ENCODE assay signal across 9 cellular contexts in the genomic region with DNA sequence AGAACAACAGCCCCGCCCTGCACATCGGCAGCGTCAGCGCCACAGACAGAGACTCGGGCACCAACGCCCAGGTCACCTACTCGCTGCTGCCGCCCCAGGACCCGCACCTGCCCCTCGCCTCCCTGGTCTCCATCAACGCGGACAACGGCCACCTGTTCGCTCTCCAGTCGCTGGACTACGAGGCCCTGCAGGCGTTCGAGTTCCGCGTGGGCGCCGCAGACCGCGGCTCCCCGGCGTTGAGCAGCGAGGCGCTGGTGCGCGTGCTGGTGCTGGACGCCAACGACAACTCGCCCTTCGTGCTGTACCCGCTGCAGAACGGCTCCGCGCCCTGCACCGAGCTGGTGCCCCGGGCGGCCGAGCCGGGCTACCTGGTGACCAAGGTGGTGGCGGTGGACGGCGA. TPM values are rescaled to one million over a fixed set of nuclear protein-coding genes. Genes with fewer than 3 reads are reported as not detected.
"Had no signal": no experiment of that assay in that cellular context is flagged by ENCODE, and none has a peak within 500 bp of the region (broad histone marks: within the 10 kb centered on the region; RNA-seq: fewer than 3 reads in every experiment).

No MANE protein-coding gene starts in this region.

RNA-seq across cellular contexts. Expression of gene PCDHB2, which starts 1.8 kb away (rescaled TPM):
- total RNA-seq: OCI-LY7 had no signal

RNA-seq across cellular contexts. Expression of gene PCDHB3, which starts 4.1 kb away (rescaled TPM):
- total RNA-seq: OCI-LY7 had no signal

RNA-seq across cellular contexts. Expression of gene PCDHB4, which starts 25.4 kb away (rescaled TPM):
- total RNA-seq: NCI-H460, OCI-LY7 had no signal

RNA-seq across cellular contexts. Expression of gene PCDHB5, which starts 38.8 kb away (rescaled TPM):
- total RNA-seq: OCI-LY7, PC-9 had no signal

RNA-seq across cellular contexts. Expression of gene PCDHB1, which starts 45.0 kb away (rescaled TPM):
- total RNA-seq: LHCN-M2, MCF 10A, NCI-H460, OCI-LY7, PC-9, Right ventricle myocardium inferior, RPMI7951, SJCRH30, SK-MEL-5 had no signal
